In genomic region chr10:73641272-73642060, GRCh38 we compare ENCODE assay signal across 14 cellular contexts. TPM values are rescaled to one million over a fixed set of nuclear protein-coding genes. Genes with fewer than 3 reads are reported as not detected.
DNase-seq lines count a peak whose midpoint lies in the region; ATAC-seq, FAIRE-seq and TF ChIP-seq lines count a peak whose summit lies in the region.
"Had no signal": no experiment of that assay in that cellular context is flagged by ENCODE, and none has a peak within 500 bp of the region (broad histone marks: within the 10 kb centered on the region; RNA-seq: fewer than 3 reads in every experiment).

TSS of gene MYOZ1 (minus strand) at chr10:73641474. CDS start at chr10:73640017, 1,457 bp downstream.

- FAIRE-seq in keratinocyte (lab: Jason Lieb, UNC) (no peak), GM19239 (lab: Jason Lieb, UNC) (no peak)
- FAIRE-seq: A204.1 had no signal

- H3K36me3 ChIP-seq in mammary epithelial cell (ENCODE audit: insufficient read depth, low read length) (no peaks in the 10 kb centered on the region), keratinocyte (ENCODE audit: control insufficient read depth in 2 of 2, extremely low read depth in 1 of 2, insufficient read depth in 2 of 2, low read length in 2 of 2) (no peaks in the 10 kb centered on the region), upper lobe of right lung (no peaks in the 10 kb centered on the region)
- H3K36me3 ChIP-seq: esophagus squamous epithelium had no signal

- dilution Hi-C loops in mammary epithelial cell (cut with HindIII; ENCODE audit: low sequenced_read_pairs), result no loop called here
- dilution Hi-C loops in keratinocyte (cut with MboI; ENCODE audit: extremely low pct_ligation_motif_present, low sequenced_read_pairs), result no loop called here

- peak within 1 kb of the TSS; percentile 30 for H3K4me2 ChIP-seq in mammary epithelial cell (ENCODE audit: insufficient read depth, low read depth, low read length)
- no peak within 1 kb of the TSS for H3K4me2 ChIP-seq in keratinocyte (ENCODE audit: control insufficient read depth, extremely low read depth, insufficient read depth, low read depth, low read length)

- H3K27ac Mint-ChIP-seq in MCF 10A (ENCODE audit: low read depth, unreplicated experiment), result no peak within 1 kb of the TSS

- no peak within 1 kb of the TSS for H3K4me3 Mint-ChIP-seq in MCF 10A (ENCODE audit: unreplicated experiment)

- H3K9me3 ChIP-seq in mammary epithelial cell (replicated peaks; ENCODE audit: insufficient read depth, low read length) (no peaks in the 10 kb centered on the region), keratinocyte (ENCODE audit: control insufficient read depth, low read depth, low read length) (no peaks in the 10 kb centered on the region), upper lobe of right lung (no peaks in the 10 kb centered on the region)
- H3K9me3 ChIP-seq: body of pancreas, esophagus squamous epithelium had no signal

- no peak within 1 kb of the TSS for H3K27ac ChIP-seq in mammary epithelial cell (ENCODE audit: insufficient read depth, low read depth, low read length)
- H3K27ac ChIP-seq in keratinocyte (ENCODE audit: control insufficient read depth, insufficient read depth, low read length), result no peak within 1 kb of the TSS
- H3K27ac ChIP-seq in upper lobe of right lung, result peak within 1 kb of the TSS; percentile 9
- H3K27ac ChIP-seq: body of pancreas, esophagus squamous epithelium had no signal

- POLR2A ChIA-PET in MCF 10A (lab: Yijun Ruan, JAX), result no interaction called here

- H3K4me1 Mint-ChIP-seq in MCF 10A (ENCODE audit: insufficient read depth, unreplicated experiment), result peaks cover 7% of the 10 kb centered on the region

- H3K9me1 ChIP-seq in keratinocyte (ENCODE audit: control insufficient read depth, extremely low read depth, insufficient read depth, low read length), result no peaks in the 10 kb centered on the region

- no peaks in the 10 kb centered on the region for H3K36me3 Mint-ChIP-seq in MCF 10A (ENCODE audit: insufficient read depth, unreplicated experiment)

- CTCF ChIA-PET in mammary epithelial cell (lab: Charles Lee; ENCODE audit: low non-redundant PET), result no interaction called here
- CTCF ChIA-PET in MCF 10A (lab: Yijun Ruan, JAX), result interaction anchor here (0.6 to 16.0 kb wide), 3 partner anchors 111 to 221 kb away, joined by 3 to 222 read pairs (median 5); no protein-coding TSS in a partner anchor

- H2AFZ ChIP-seq in mammary epithelial cell (ENCODE audit: low read depth, low read length), result peak within 1 kb of the TSS; percentile 65
- H2AFZ ChIP-seq in keratinocyte (ENCODE audit: control insufficient read depth, low read length), result peak within 1 kb of the TSS; percentile 37

- H3K4me3 ChIP-seq in mammary epithelial cell (replicated peaks in 1 of 3; ENCODE audit: insufficient read depth in 1 of 3, low read depth in 2 of 3, low read length in 3 of 3) (no peak within 1 kb of the TSS), keratinocyte (ENCODE audit: control insufficient read depth in 2 of 3, extremely low read depth in 1 of 3, insufficient read depth in 2 of 3, low read depth in 1 of 3, low read length in 3 of 3) (no peak within 1 kb of the TSS), upper lobe of right lung (no peak within 1 kb of the TSS)
- H3K4me3 ChIP-seq: body of pancreas, esophagus squamous epithelium had no signal

- no peaks in the 10 kb centered on the region for H3K27me3 ChIP-seq in mammary epithelial cell (ENCODE audit: insufficient read depth, low read length)
- H3K27me3 ChIP-seq in keratinocyte (ENCODE audit: control insufficient read depth, extremely low read depth, insufficient read depth, low read length), result no peaks in the 10 kb centered on the region
- H3K27me3 ChIP-seq in upper lobe of right lung, result no peaks in the 10 kb centered on the region
- H3K27me3 ChIP-seq: body of pancreas, esophagus squamous epithelium had no signal

- H3K4me1 ChIP-seq in mammary epithelial cell (ENCODE audit: insufficient read depth, low read length) (peaks cover 4% of the 10 kb centered on the region), keratinocyte (ENCODE audit: control insufficient read depth, extremely low read depth, insufficient read depth, low read length) (no peaks in the 10 kb centered on the region), upper lobe of right lung (peaks cover 18% of the 10 kb centered on the region)
- H3K4me1 ChIP-seq: body of pancreas, esophagus squamous epithelium had no signal

- in situ Hi-C loops in mammary epithelial cell (cut with MboI; ENCODE audit: low sequenced_read_pairs in 2 of 2), result loop anchor here (5.0 to 10.0 kb wide), 3 partner anchors 104 to 377 kb away; no protein-coding TSS in a partner anchor

- TF ChIP-seq CTCF in mammary epithelial cell (conservative IDR thresholded peaks at IDR 0.05 in 1 of 2, IDR thresholded peaks at IDR 0.05 in 1 of 2; ENCODE audit: extremely low read depth in 1 of 2, insufficient read depth in 1 of 2, low read depth in 1 of 2, low read length in 2 of 2) (no peak), MCF 10A (IDR thresholded peaks at IDR 0.05; ENCODE audit: unreplicated experiment) (no peak), keratinocyte (optimal IDR thresholded peaks at IDR 0.05 in 1 of 3, IDR thresholded peaks at IDR 0.05 in 1 of 3, conservative IDR thresholded peaks at IDR 0.05 in 1 of 3; ENCODE audit: extremely low read depth in 1 of 3, insufficient read depth in 2 of 3, low read length in 3 of 3) (no peak), upper lobe of right lung (IDR thresholded peaks at IDR 0.05) (no peak)

- H3K79me2 ChIP-seq in mammary epithelial cell (ENCODE audit: insufficient read depth, low read length), result no peaks in the 10 kb centered on the region
- no peaks in the 10 kb centered on the region for H3K79me2 ChIP-seq in keratinocyte (ENCODE audit: control insufficient read depth, insufficient read depth, low read length)

- H3K9ac ChIP-seq in mammary epithelial cell (ENCODE audit: insufficient read depth, low read length) (no peak within 1 kb of the TSS), keratinocyte (ENCODE audit: control insufficient read depth, extremely low read depth, insufficient read depth, low read length) (no peak within 1 kb of the TSS)

- 72% methylated on average over 8 of the region's 9 CpGs for WGBS in mammary epithelial cell (ENCODE audit: low coverage, missing lambda C conversion rate)

- ATAC-seq in upper lobe of right lung (peak; percentile 85), GM19463 (IDR thresholded peaks at IDR 0.05; ENCODE audit: unreplicated experiment) (no peak)
- ATAC-seq: body of pancreas had no signal

- no peaks in the 10 kb centered on the region for H3K9me3 Mint-ChIP-seq in MCF 10A (ENCODE audit: unreplicated experiment)

- DNase-seq in mammary epithelial cell (peak; percentile 18), MCF 10A (ENCODE audit: unreplicated experiment) (no peak), RPMI7951 (ENCODE audit: low read depth) (peak; percentile 36), keratinocyte (ENCODE audit: low read depth, low spot score) (no peak), upper lobe of right lung (no peak), NCI-H2107 (lab: John Stamatoyannopoulos, UW) (no peak), GM19239 (ENCODE audit: insufficient read length, low spot score) (no peak)
- DNase-seq: body of pancreas, esophagus squamous epithelium, left cardiac atrium, NCI-H526 had no signal

- H4K20me1 ChIP-seq in mammary epithelial cell (ENCODE audit: insufficient read depth, low read length) (no peaks in the 10 kb centered on the region), keratinocyte (ENCODE audit: control insufficient read depth, extremely low read depth, insufficient read depth, low read length) (no peaks in the 10 kb centered on the region)

- intact Hi-C loops in mammary epithelial cell (cut with micrococcal nuclease) (loop anchor here (10.0 kb wide), 1 partner anchor 227 kb away; the partner anchor contains the start of gene ANXA7), MCF 10A (cut with micrococcal nuclease) (loop anchor here (5.0 kb wide), 1 partner anchor 229 kb away; the partner anchor contains the start of gene ANXA7), upper lobe of right lung (cut with DNase I) (no loop called here)

- BruUV-seq in mammary epithelial cell (replicated peaks; lab: Mats Ljungman, UMichigan), result no TSS peak
- BruUV-seq in MCF 10A (replicated peaks; lab: Mats Ljungman, UMichigan), result no TSS peak

- H3K27me3 Mint-ChIP-seq in MCF 10A (ENCODE audit: insufficient read depth, unreplicated experiment), result no peaks in the 10 kb centered on the region

RNA-seq across cellular contexts. Expression of gene MYOZ1, which starts in this region (rescaled TPM):
- total RNA-seq in mammary epithelial cell (under 1 TPM in 1 of 2 donors, not detected in 1; 0.50 TPM), MCF 10A (2022) (not detected in 2 replicates), upper lobe of right lung (5.2 TPM)
- polyA plus RNA-seq in mammary epithelial cell (not detected), keratinocyte (not detected in 3 replicates)
- polyA minus RNA-seq in mammary epithelial cell (not detected), keratinocyte (not detected in 3 replicates)
- total RNA-seq in RPMI7951 (2014; rRNA removed; shearing (Covaris generic)), result not detected in 2 replicates
- not detected for polyA plus RNA-seq in keratinocyte (2011; ENCODE audit: low read depth)
- polyA plus RNA-seq in keratinocyte (2011; cell fraction: cytosol; rRNA removed), result 0.06 TPM in 1 of 2 replicates, not detected in the other
- 0.06 TPM in 1 of 2 replicates, not detected in the other for polyA plus RNA-seq in keratinocyte (2011; cell fraction: nucleus; rRNA removed)
- polyA plus RNA-seq in keratinocyte (2012; ENCODE audit: low replicate concordance), result 0.07 TPM in 1 of 2 replicates, not detected in the other
- polyA minus RNA-seq in keratinocyte (2011; cell fraction: cytosol; rRNA and poly(A)+ RNA removed), result not detected
- not detected in 2 replicates for polyA minus RNA-seq in keratinocyte (2011; cell fraction: nucleus; rRNA and poly(A)+ RNA removed)
- total RNA-seq: body of pancreas; T-helper 1 cell treated with Interleukin-12 subunit alpha and Interleukin-12 subunit beta and Interleukin-4 antibody, amounts not matched to agents 30 ng/mL and 1 ng/mL, for 36 hours had no signal

Comparison
In these comparisons a context has a peak if more than half of its experiments do, and no peak if none do; other contexts are left out.
1. Peak in DNase-seq and H3K4me2 ChIP-seq in mammary epithelial cell; RNA of the gene not detected or under 1 TPM.
2. Peak in DNase-seq in RPMI7951; RNA of the gene not detected or under 1 TPM.